4 cellular contexts compared by ENCODE assay signal in the genomic region with DNA sequence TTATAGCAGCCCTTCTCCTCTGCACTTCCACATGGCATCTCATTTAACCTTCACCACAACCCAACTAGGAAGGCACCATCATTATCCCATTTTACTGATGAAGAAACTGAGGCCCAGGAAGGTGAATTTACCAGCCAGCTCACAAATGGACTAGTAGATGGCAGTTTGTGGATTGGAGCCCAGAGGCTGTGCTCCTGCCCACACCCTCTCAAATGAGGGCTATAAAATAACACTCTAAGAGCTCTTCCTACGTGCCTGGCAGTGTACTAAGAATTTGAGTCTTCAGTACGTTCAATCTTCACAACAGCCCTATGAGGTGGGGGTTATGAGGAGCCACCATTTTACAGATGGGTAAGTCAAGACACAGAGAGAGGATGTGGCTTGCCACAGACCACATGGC. TPM values are rescaled to one million over a fixed set of nuclear protein-coding genes. Genes with fewer than 3 reads are reported as not detected.
"Had no signal": no experiment of that assay in that cellular context is flagged by ENCODE, and none has a peak within 500 bp of the region (broad histone marks: within the 10 kb centered on the region; RNA-seq: fewer than 3 reads in every experiment).

No MANE protein-coding gene starts in this region.

RNA-seq across cellular contexts. Expression of a gene that starts 31.5 kb away (rescaled TPM):
- total RNA-seq: hepatocyte, kidney epithelial cell, mammary epithelial cell, myocyte had no signal
